1 cellular context compared by ENCODE assay signal in the genomic region with DNA sequence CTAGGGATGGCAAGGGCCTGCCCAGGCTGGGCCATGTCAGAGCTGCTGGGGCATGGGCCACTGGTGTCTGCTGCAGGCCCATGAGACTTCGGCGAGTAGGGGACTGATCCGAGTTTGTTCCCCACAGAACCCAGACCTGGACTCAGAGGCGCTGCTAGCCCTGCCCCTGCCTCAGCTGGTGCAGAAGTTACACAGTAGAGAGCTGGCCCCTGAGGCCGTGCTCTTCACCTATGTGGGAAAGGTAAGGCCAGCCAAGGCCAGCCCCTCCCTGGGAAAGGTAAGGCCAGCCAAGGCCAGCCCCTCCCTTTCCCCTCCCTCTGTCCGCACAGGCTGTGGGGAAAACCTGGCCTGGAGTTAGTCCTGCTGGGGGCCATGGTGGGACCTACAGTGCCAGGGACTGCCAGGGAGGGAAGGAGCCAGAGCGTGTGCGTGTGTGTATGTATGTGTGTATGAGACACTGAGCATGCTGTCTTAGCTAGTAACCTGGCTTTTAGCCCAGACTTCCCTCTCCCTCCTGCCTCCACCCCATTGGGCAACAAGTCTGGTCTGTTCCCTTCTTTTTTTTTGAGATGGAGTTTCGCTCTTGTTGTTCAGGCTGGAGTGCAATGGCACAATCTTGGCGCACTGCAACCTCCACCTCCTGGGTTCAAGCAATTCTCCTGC.
TF ChIP-seq lines count a peak whose summit lies in the region.

No MANE protein-coding gene starts in this region.

TF ChIP-seq in HepG2, 621 proteins besides CTCF, POLR2A, EP300 and RAD21 (continued from another document):
- TF ChIP-seq, protein P1, sequence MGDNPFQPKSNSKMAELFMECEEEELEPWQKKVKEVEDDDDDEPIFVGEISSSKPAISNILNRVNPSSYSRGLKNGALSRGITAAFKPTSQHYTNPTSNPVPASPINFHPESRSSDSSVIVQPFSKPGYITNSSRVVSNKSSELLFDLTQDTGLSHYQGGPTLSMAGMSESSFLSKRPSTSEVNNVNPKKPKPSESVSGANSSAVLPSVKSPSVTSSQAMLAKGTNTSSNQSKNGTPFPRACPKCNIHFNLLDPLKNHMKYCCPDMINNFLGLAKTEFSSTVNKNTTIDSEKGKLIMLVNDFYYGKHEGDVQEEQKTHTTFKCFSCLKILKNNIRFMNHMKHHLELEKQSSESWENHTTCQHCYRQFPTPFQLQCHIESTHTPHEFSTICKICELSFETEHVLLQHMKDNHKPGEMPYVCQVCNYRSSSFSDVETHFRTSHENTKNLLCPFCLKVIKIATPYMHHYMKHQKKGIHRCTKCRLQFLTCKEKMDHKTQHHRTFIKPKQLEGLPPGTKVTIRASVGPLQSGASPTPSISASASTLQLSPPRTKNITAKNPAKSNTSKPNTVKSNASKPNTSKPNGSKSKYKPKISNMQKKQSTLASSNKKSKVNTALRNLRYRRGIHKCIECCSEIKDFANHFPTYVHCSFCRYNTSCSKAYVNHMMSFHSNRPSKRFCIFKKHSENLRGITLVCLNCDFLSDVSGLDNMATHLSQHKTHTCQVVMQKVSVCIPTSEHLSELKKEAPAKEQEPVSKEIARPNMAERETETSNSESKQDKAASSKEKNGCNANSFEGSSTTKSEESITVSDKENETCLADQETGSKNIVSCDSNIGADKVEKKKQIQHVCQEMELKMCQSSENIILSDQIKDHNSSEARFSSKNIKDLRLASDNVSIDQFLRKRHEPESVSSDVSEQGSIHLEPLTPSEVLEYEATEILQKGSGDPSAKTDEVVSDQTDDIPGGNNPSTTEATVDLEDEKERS (CRISPR knock-in tag; IDR thresholded peaks at IDR 0.05): peak; percentile 51; the same call in 1 of the 2 replicates
- TF ChIP-seq, protein P2, sequence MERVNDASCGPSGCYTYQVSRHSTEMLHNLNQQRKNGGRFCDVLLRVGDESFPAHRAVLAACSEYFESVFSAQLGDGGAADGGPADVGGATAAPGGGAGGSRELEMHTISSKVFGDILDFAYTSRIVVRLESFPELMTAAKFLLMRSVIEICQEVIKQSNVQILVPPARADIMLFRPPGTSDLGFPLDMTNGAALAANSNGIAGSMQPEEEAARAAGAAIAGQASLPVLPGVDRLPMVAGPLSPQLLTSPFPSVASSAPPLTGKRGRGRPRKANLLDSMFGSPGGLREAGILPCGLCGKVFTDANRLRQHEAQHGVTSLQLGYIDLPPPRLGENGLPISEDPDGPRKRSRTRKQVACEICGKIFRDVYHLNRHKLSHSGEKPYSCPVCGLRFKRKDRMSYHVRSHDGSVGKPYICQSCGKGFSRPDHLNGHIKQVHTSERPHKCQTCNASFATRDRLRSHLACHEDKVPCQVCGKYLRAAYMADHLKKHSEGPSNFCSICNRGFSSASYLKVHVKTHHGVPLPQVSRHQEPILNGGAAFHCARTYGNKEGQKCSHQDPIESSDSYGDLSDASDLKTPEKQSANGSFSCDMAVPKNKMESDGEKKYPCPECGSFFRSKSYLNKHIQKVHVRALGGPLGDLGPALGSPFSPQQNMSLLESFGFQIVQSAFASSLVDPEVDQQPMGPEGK (CRISPR knock-in tag; IDR thresholded peaks at IDR 0.05): peak; percentile 96
- TF ChIP-seq PHF8 (CRISPR knock-in tag; IDR thresholded peaks at IDR 0.05): peak; percentile 38; the same call in 1 of the 2 replicates
- TF ChIP-seq ZMYM4 (CRISPR knock-in tag; IDR thresholded peaks at IDR 0.05): peak; percentile 77; the same call in 1 of the 2 replicates
- TF ChIP-seq, protein P3, sequence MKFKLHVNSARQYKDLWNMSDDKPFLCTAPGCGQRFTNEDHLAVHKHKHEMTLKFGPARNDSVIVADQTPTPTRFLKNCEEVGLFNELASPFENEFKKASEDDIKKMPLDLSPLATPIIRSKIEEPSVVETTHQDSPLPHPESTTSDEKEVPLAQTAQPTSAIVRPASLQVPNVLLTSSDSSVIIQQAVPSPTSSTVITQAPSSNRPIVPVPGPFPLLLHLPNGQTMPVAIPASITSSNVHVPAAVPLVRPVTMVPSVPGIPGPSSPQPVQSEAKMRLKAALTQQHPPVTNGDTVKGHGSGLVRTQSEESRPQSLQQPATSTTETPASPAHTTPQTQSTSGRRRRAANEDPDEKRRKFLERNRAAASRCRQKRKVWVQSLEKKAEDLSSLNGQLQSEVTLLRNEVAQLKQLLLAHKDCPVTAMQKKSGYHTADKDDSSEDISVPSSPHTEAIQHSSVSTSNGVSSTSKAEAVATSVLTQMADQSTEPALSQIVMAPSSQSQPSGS (CRISPR knock-in tag; IDR thresholded peaks at IDR 0.05): peak; percentile 54; the same call in 1 of the 2 replicates
- TF ChIP-seq GABPB1 (CRISPR knock-in tag; IDR thresholded peaks at IDR 0.05): peak; percentile 70
- TF ChIP-seq, protein P4, sequence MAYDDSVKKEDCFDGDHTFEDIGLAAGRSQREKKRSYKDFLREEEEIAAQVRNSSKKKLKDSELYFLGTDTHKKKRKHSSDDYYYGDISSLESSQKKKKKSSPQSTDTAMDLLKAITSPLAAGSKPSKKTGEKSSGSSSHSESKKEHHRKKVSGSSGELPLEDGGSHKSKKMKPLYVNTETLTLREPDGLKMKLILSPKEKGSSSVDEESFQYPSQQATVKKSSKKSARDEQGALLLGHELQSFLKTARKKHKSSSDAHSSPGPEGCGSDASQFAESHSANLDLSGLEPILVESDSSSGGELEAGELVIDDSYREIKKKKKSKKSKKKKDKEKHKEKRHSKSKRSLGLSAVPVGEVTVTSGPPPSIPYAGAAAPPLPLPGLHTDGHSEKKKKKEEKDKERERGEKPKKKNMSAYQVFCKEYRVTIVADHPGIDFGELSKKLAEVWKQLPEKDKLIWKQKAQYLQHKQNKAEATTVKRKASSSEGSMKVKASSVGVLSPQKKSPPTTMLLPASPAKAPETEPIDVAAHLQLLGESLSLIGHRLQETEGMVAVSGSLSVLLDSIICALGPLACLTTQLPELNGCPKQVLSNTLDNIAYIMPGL (CRISPR knock-in tag; IDR thresholded peaks at IDR 0.05; ENCODE audit: borderline replicate concordance in 1 of 2, low read depth in 1 of 2): peak in 1 of 2 experiments; percentile 56; a peak in 1 of 4 replicates
- TF ChIP-seq AGO2 (optimal IDR thresholded peaks at IDR 0.05; ENCODE audit: low read depth, low read length): no peak
- no peak for TF ChIP-seq ZFP1 (CRISPR knock-in tag; IDR thresholded peaks at IDR 0.05)
- TF ChIP-seq ZNF547 (CRISPR knock-in tag; IDR thresholded peaks at IDR 0.05): 0 out of 2 replicates have a peak, but pooled peaks have one; percentile 40
- peak; percentile 86 for TF ChIP-seq SP5 (CRISPR knock-in tag; IDR thresholded peaks at IDR 0.05; ENCODE audit: borderline replicate concordance, low read depth)
- TF ChIP-seq RXRB (CRISPR knock-in tag; IDR thresholded peaks at IDR 0.05; ENCODE audit: borderline replicate concordance): peak; percentile 69
- peak; percentile 70 for TF ChIP-seq ZNF607 (CRISPR knock-in tag; IDR thresholded peaks at IDR 0.05; ENCODE audit: borderline replicate concordance)
- TF ChIP-seq ZNF619 (CRISPR knock-in tag; IDR thresholded peaks at IDR 0.05): no peak
- TF ChIP-seq TBX2 (CRISPR knock-in tag; IDR thresholded peaks at IDR 0.05; ENCODE audit: borderline replicate concordance): peak; percentile 51; the same call in 1 of the 2 replicates
- TF ChIP-seq BCL6 (CRISPR knock-in tag; IDR thresholded peaks at IDR 0.05): peak; percentile 55
- TF ChIP-seq, protein P5, sequence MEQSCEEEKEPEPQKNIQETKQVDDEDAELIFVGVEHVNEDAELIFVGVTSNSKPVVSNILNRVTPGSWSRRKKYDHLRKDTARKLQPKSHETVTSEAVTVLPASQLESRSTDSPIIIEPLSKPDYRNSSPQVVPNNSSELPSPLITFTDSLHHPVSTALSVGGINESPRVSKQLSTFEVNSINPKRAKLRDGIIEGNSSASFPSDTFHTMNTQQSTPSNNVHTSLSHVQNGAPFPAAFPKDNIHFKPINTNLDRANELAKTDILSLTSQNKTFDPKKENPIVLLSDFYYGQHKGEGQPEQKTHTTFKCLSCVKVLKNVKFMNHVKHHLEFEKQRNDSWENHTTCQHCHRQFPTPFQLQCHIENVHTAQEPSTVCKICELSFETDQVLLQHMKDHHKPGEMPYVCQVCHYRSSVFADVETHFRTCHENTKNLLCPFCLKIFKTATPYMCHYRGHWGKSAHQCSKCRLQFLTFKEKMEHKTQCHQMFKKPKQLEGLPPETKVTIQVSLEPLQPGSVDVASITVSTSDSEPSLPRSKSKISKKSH (CRISPR knock-in tag; IDR thresholded peaks at IDR 0.05; ENCODE audit: borderline replicate concordance): peak; percentile 78; the same call in 1 of the 2 replicates
- TF ChIP-seq KDM2A (CRISPR knock-in tag; IDR thresholded peaks at IDR 0.05; ENCODE audit: borderline replicate concordance, low read depth): peak; percentile 45; the same call in 1 of the 2 replicates
- TF ChIP-seq KDM4B (CRISPR knock-in tag; IDR thresholded peaks at IDR 0.05): peak; percentile 52; the same call in 1 of the 2 replicates
- TF ChIP-seq BHLHE40 (IDR thresholded peaks at IDR 0.05; ENCODE audit: low read length): peak; percentile 60
- TF ChIP-seq ZMAT3 (CRISPR knock-in tag; conservative IDR thresholded peaks at IDR 0.05): 0 out of 2 replicates have a peak, but pooled peaks have one; percentile 39
- no peak for TF ChIP-seq SSRP1 (CRISPR knock-in tag; IDR thresholded peaks at IDR 0.05)
- TF ChIP-seq, protein P6, sequence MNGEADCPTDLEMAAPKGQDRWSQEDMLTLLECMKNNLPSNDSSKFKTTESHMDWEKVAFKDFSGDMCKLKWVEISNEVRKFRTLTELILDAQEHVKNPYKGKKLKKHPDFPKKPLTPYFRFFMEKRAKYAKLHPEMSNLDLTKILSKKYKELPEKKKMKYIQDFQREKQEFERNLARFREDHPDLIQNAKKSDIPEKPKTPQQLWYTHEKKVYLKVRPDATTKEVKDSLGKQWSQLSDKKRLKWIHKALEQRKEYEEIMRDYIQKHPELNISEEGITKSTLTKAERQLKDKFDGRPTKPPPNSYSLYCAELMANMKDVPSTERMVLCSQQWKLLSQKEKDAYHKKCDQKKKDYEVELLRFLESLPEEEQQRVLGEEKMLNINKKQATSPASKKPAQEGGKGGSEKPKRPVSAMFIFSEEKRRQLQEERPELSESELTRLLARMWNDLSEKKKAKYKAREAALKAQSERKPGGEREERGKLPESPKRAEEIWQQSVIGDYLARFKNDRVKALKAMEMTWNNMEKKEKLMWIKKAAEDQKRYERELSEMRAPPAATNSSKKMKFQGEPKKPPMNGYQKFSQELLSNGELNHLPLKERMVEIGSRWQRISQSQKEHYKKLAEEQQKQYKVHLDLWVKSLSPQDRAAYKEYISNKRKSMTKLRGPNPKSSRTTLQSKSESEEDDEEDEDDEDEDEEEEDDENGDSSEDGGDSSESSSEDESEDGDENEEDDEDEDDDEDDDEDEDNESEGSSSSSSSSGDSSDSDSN (CRISPR knock-in tag; IDR thresholded peaks at IDR 0.05): 0 out of 2 replicates have a peak, but pooled peaks have one; percentile 31
- TF ChIP-seq SMARCC2 (IDR thresholded peaks at IDR 0.05): no peak
- TF ChIP-seq, protein P7, sequence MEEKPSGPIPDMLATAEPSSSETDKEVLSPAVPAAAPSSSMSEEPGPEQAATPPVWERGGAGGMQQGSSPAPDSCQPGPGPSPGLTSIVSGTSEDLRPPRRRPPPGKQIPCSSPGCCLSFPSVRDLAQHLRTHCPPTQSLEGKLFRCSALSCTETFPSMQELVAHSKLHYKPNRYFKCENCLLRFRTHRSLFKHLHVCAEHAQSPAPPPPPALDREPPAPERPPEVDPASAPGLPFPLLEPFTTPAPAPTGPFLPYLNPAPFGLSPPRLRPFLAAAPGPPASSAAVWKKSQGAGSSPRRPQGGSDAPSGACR (CRISPR knock-in tag; IDR thresholded peaks at IDR 0.05): peak; percentile 85
- TF ChIP-seq, protein P8, sequence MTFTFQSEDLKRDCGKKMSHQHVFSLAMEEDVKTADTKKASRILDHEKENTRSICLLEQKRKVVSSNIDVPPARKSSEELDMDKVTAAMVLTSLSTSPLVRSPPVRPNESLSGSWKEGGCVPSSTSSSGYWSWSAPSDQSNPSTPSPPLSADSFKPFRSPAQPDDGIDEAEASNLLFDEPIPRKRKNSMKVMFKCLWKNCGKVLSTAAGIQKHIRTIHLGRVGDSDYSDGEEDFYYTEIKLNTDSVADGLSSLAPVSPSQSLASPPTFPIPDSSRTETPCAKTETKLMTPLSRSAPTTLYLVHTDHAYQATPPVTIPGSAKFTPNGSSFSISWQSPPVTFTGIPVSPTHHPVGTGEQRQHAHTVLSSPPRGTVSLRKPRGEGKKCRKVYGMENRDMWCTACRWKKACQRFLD (CRISPR knock-in tag; IDR thresholded peaks at IDR 0.05; ENCODE audit: borderline replicate concordance): no peak
- TF ChIP-seq ZNF768 (CRISPR knock-in tag; IDR thresholded peaks at IDR 0.05): no peak
- TF ChIP-seq ZNF788 (CRISPR knock-in tag; IDR thresholded peaks at IDR 0.05; ENCODE audit: borderline replicate concordance): peak; percentile 72; the same call in 1 of the 2 replicates
- peak; percentile 88 for TF ChIP-seq REPIN1 (CRISPR knock-in tag; IDR thresholded peaks at IDR 0.05; ENCODE audit: borderline replicate concordance, low read depth)
- 0 out of 2 replicates have a peak, but pooled peaks have one; percentile 44 for TF ChIP-seq HNRNPL (IDR thresholded peaks at IDR 0.05; ENCODE audit: low read depth, low read length)
- no peak for TF ChIP-seq ONECUT2 (CRISPR knock-in tag; IDR thresholded peaks at IDR 0.05)
- TF ChIP-seq HDAC1 (CRISPR knock-in tag; IDR thresholded peaks at IDR 0.05): peak; percentile 80
- TF ChIP-seq PPARG (CRISPR knock-in tag; conservative IDR thresholded peaks at IDR 0.05): peak; percentile 64
- TF ChIP-seq SMARCE1 (IDR thresholded peaks at IDR 0.05; ENCODE audit: borderline replicate concordance): no peak
- no peak for TF ChIP-seq LCORL (IDR thresholded peaks at IDR 0.05)
- TF ChIP-seq LCORL (CRISPR knock-in tag; IDR thresholded peaks at IDR 0.05): peak; percentile 63; the same call in 1 of the 2 replicates
- no peak for TF ChIP-seq ZNF570 (CRISPR knock-in tag; IDR thresholded peaks at IDR 0.05; ENCODE audit: borderline replicate concordance)
- TF ChIP-seq HNRNPLL (IDR thresholded peaks at IDR 0.05; ENCODE audit: low read depth, low read length, poor library complexity, severe bottlenecking): no peak
- no peak for TF ChIP-seq CHD4 (IDR thresholded peaks at IDR 0.05; ENCODE audit: borderline replicate concordance, low read length)
- no peak for TF ChIP-seq NFE2L1 (CRISPR knock-in tag; IDR thresholded peaks at IDR 0.05; ENCODE audit: borderline replicate concordance)
- TF ChIP-seq, protein P9, sequence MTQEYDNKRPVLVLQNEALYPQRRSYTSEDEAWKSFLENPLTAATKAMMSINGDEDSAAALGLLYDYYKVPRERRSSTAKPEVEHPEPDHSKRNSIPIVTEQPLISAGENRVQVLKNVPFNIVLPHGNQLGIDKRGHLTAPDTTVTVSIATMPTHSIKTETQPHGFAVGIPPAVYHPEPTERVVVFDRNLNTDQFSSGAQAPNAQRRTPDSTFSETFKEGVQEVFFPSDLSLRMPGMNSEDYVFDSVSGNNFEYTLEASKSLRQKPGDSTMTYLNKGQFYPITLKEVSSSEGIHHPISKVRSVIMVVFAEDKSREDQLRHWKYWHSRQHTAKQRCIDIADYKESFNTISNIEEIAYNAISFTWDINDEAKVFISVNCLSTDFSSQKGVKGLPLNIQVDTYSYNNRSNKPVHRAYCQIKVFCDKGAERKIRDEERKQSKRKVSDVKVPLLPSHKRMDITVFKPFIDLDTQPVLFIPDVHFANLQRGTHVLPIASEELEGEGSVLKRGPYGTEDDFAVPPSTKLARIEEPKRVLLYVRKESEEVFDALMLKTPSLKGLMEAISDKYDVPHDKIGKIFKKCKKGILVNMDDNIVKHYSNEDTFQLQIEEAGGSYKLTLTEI (CRISPR knock-in tag; conservative IDR thresholded peaks at IDR 0.05): no peak
- TF ChIP-seq FOXK1 (CRISPR knock-in tag; IDR thresholded peaks at IDR 0.05; ENCODE audit: borderline replicate concordance, low read depth): peak; percentile 40; the same call in 1 of the 2 replicates
- no peak for TF ChIP-seq NR1H2 (CRISPR knock-in tag; IDR thresholded peaks at IDR 0.05; ENCODE audit: borderline replicate concordance, low read depth)
- TF ChIP-seq ZNF562 (CRISPR knock-in tag; IDR thresholded peaks at IDR 0.05; ENCODE audit: borderline replicate concordance): no peak
- TF ChIP-seq RELA (CRISPR knock-in tag; IDR thresholded peaks at IDR 0.05): peak; percentile 68; the same call in 1 of the 2 replicates
- peak; percentile 60; the same call in 1 of the 2 replicates for TF ChIP-seq GATAD2A (CRISPR knock-in tag; IDR thresholded peaks at IDR 0.05)
